8 cellular contexts compared by ENCODE assay signal in genomic region chr15:50675524-50676144, GRCh38. TPM values are rescaled to one million over a fixed set of nuclear protein-coding genes. Genes with fewer than 3 reads are reported as not detected.
A peak's percentile ranks its signal among the peaks of the same experiment; 100 is the strongest.
DNase-seq lines count a peak whose midpoint lies in the region; ATAC-seq, FAIRE-seq and TF ChIP-seq lines count a peak whose summit lies in the region.

No MANE protein-coding gene starts in this region.

- DNase-seq in NCI-H526 (lab: John Stamatoyannopoulos, UW): peak; percentile 25 to 45
- DNase-seq in NCI-H526 treated with DMSO at 0.1 percent for 48 hours (lab: John Stamatoyannopoulos, UW): no peak
- no peak for DNase-seq in epithelial cell of prostate (ENCODE audit: low read depth, low spot score)
- no peak for DNase-seq in psoas muscle
- no peak for DNase-seq in stimulated activated naive CD8-positive, alpha-beta T cell treated with anti-CD3 and anti-CD28 coated beads, Interleukin-15, amount 100 ng/mL, for 72 hours
- no peak for DNase-seq in urothelium cell line (ENCODE audit: low spot score)
- DNase-seq in left ventricle myocardium superior: no peak

- no peak overlapping the region for H2AFZ ChIP-seq in OCI-LY1 (ENCODE audit: low read length)

- H3K4me1 Mint-ChIP-seq in stimulated activated naive CD8-positive, alpha-beta T cell treated with anti-CD3 and anti-CD28 coated beads, Interleukin-15, amount 100 ng/mL, for 72 hours: peaks cover 22% of the 10 kb centered on the region

- H3K27me3 Mint-ChIP-seq in stimulated activated naive CD8-positive, alpha-beta T cell treated with anti-CD3 and anti-CD28 coated beads, Interleukin-15, amount 100 ng/mL, for 72 hours: no peaks in the 10 kb centered on the region

- no peak overlapping the region for H3K4me3 Mint-ChIP-seq in stimulated activated naive CD8-positive, alpha-beta T cell treated with anti-CD3 and anti-CD28 coated beads, Interleukin-15, amount 100 ng/mL, for 72 hours

- H3K4me2 ChIP-seq in OCI-LY1 (ENCODE audit: low read length): no peak overlapping the region

- H3K36me3 ChIP-seq in OCI-LY1 (ENCODE audit: insufficient read depth, low read length): peaks cover 34% of the 10 kb centered on the region
- H3K36me3 ChIP-seq in psoas muscle (ENCODE audit: insufficient read depth in 1 of 2, low read depth in 1 of 2): peaks cover 0 to 10% of the 10 kb centered on the region in 2 donors

- H3K9ac ChIP-seq in OCI-LY1 (ENCODE audit: low read length): no peak overlapping the region

- no peaks in the 10 kb centered on the region; the same call in 1 of the 2 replicates for H4K20me1 ChIP-seq in OCI-LY1 (ENCODE audit: insufficient read depth, low read length)

- H3K4me1 ChIP-seq in OCI-LY1 (ENCODE audit: insufficient read depth, low read length, severe bottlenecking): no peaks in the 10 kb centered on the region
- H3K4me1 ChIP-seq in psoas muscle: peaks cover 5% of the 10 kb centered on the region

- H3K27ac ChIP-seq in OCI-LY1 (ENCODE audit: low read depth, low read length, poor library complexity, severe bottlenecking) (no peak overlapping the region), epithelial cell of prostate (peak overlapping the region; percentile 46), psoas muscle (no peak overlapping the region)

- ATAC-seq in psoas muscle: peak in 1 of 4 donors; percentile 25
- no peak for ATAC-seq in stimulated activated naive CD8-positive, alpha-beta T cell treated with anti-CD3 and anti-CD28 coated beads, Interleukin-15, amount 100 ng/mL, for 72 hours
- no peak for ATAC-seq in left ventricle myocardium superior

- H3K4me3 ChIP-seq in OCI-LY1 (ENCODE audit: low read depth, low read length, poor library complexity, severe bottlenecking): no peak overlapping the region
- H3K4me3 ChIP-seq in psoas muscle: no peak overlapping the region

- H3K9me3 Mint-ChIP-seq in stimulated activated naive CD8-positive, alpha-beta T cell treated with anti-CD3 and anti-CD28 coated beads, Interleukin-15, amount 100 ng/mL, for 72 hours: no peaks in the 10 kb centered on the region

- peak overlapping the region in 1 of 2 donors; percentile 34 for H3K27ac Mint-ChIP-seq in stimulated activated naive CD8-positive, alpha-beta T cell treated with anti-CD3 and anti-CD28 coated beads, Interleukin-15, amount 100 ng/mL, for 72 hours

- H3K9me2 ChIP-seq in OCI-LY1 (ENCODE audit: low read depth, low read length): no peaks in the 10 kb centered on the region

- intact Hi-C loops in psoas muscle (cut with DNase I): loop anchor here in 1 of 2 donors (2.0 to 5.0 kb wide), 2 partner anchors 212 to 233 kb away; partner anchors contain the start of gene AP4E1
- intact Hi-C loops in left ventricle myocardium superior (cut with micrococcal nuclease): loop anchor here (5.0 to 10.0 kb wide), 2 partner anchors 79 to 202 kb away; no protein-coding TSS in a partner anchor

- H3F3A ChIP-seq in OCI-LY1 (ENCODE audit: insufficient read depth, low read length): no peaks in the 10 kb centered on the region

- peak; percentile 92 for TF ChIP-seq CTCF in OCI-LY1 (IDR thresholded peaks at IDR 0.05; ENCODE audit: low read length)
- peak; percentile 78 for TF ChIP-seq CTCF in psoas muscle (IDR thresholded peaks at IDR 0.05)

- H3K27me3 ChIP-seq in OCI-LY1 (ENCODE audit: insufficient read depth, low read length) (no peaks in the 10 kb centered on the region), psoas muscle (ENCODE audit: insufficient read depth in 3 of 3, low read length in 2 of 3) (no peaks in the 10 kb centered on the region)

- H3K79me2 ChIP-seq in OCI-LY1 (ENCODE audit: insufficient read depth, low read length): peaks cover 68% of the 10 kb centered on the region

- no peak for FAIRE-seq in urothelium cell line (lab: Jason Lieb, UNC)

- H3K9me3 ChIP-seq in OCI-LY1 (ENCODE audit: low read length) (no peaks in the 10 kb centered on the region), psoas muscle (no peaks in the 10 kb centered on the region)

RNA-seq across cellular contexts. Expression of gene TRPM7, which starts 11.0 kb away (rescaled TPM):
- 10 to 100 TPM in 3 of 4 donors, 1 to 10 TPM in 1; 8.0 to 11.4 (median 10.7) TPM for total RNA-seq in psoas muscle
- polyA plus RNA-seq in psoas muscle: 1 to 10 TPM; 4.2 to 9.3 (median 4.2) TPM
- total RNA-seq in left ventricle myocardium superior: 31.4 TPM

Comparison
In these comparisons a context has a peak if more than half of its experiments do, and no peak if none do; other contexts are left out.
1. DNase-seq: peak in NCI-H526 (2 of 2); none in NCI-H526 treated with DMSO at 0.1 percent for 48 hours (single experiment), epithelial cell of prostate (single experiment), psoas muscle (0 of 2), stimulated activated naive CD8-positive, alpha-beta T cell treated with anti-CD3 and anti-CD28 coated beads, Interleukin-15, amount 100 ng/mL, for 72 hours (0 of 2), urothelium cell line (single experiment) and left ventricle myocardium superior (single experiment).